ENCODE assay signal across 8 cellular contexts in the genomic region with DNA sequence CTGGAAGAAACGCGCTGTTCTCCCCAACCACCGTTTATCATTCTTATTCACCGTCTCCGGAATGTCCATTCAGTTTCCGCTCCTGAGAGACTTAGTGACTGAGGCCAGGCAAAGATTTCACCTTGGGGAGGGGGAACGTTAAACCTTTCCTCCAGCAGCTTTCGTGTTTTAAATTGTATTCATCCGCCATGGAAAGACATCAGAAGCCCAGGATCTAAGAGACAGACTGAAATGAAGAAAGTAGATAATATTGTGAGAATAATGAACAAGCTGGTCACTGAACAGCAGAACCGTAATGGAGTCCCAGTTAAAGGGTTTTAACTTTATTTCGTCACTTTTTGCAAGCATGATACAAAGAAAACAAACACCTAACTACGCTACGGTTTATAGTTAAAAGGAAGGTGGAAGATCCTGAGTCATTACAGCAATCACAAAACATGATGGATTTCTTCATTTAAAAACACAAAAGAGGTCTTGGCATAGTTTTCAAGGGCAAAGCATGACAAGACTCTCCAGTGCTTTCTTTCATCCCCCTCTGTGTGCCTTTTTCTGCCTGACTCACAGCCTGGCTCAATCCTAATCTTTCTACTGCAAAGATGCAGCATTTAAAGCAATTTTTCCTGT. TPM values are rescaled to one million over a fixed set of nuclear protein-coding genes. Genes with fewer than 3 reads are reported as not detected.
DNase-seq lines count a peak whose midpoint lies in the region; ATAC-seq and TF ChIP-seq lines count a peak whose summit lies in the region.

No MANE protein-coding gene starts in this region.

- no peak for ATAC-seq in activated CD8-positive, alpha-beta memory T cell treated with anti-CD3 and anti-CD28 coated beads, Interleukin-2, amount 10 ng/mL, durations not matched to agents 7 days and 5 days

- no peak for TF ChIP-seq CTCF in nephron progenitor cell (IDR thresholded peaks at IDR 0.05)

- peaks cover 2% of the 10 kb centered on the region for H3K36me3 Mint-ChIP-seq in activated CD8-positive, alpha-beta memory T cell treated with anti-CD3 and anti-CD28 coated beads, Interleukin-2, amount 10 ng/mL, durations not matched to agents 7 days and 5 days
- H3K36me3 Mint-ChIP-seq in nephron progenitor cell (ENCODE audit: low read depth) = peaks cover 8% of the 10 kb centered on the region

- H3K4me3 Mint-ChIP-seq in activated CD8-positive, alpha-beta memory T cell treated with anti-CD3 and anti-CD28 coated beads, Interleukin-2, amount 10 ng/mL, durations not matched to agents 7 days and 5 days = peak overlapping the region; percentile 85
- peak overlapping the region; percentile 98 for H3K4me3 Mint-ChIP-seq in nephron progenitor cell

- H3K27ac ChIP-seq in epithelial cell of prostate = peak overlapping the region; percentile 95

- H3K9me3 Mint-ChIP-seq in activated CD8-positive, alpha-beta memory T cell treated with anti-CD3 and anti-CD28 coated beads, Interleukin-2, amount 10 ng/mL, durations not matched to agents 7 days and 5 days (ENCODE audit: low read depth) = no peaks in the 10 kb centered on the region
- H3K9me3 Mint-ChIP-seq in nephron progenitor cell = peaks cover 13% of the 10 kb centered on the region

- peaks cover 49% of the 10 kb centered on the region for H3K4me1 Mint-ChIP-seq in activated CD8-positive, alpha-beta memory T cell treated with anti-CD3 and anti-CD28 coated beads, Interleukin-2, amount 10 ng/mL, durations not matched to agents 7 days and 5 days
- H3K4me1 Mint-ChIP-seq in nephron progenitor cell = peaks cover 51% of the 10 kb centered on the region

- peak overlapping the region; percentile 79 for H3K27ac Mint-ChIP-seq in activated CD8-positive, alpha-beta memory T cell treated with anti-CD3 and anti-CD28 coated beads, Interleukin-2, amount 10 ng/mL, durations not matched to agents 7 days and 5 days
- H3K27ac Mint-ChIP-seq in nephron progenitor cell = peak overlapping the region; percentile 99

- CTCF ChIA-PET in activated CD8-positive, alpha-beta memory T cell treated with anti-CD3 and anti-CD28 coated beads, Interleukin-2, amount 10 ng/mL, durations not matched to agents 7 days and 5 days (lab: Charles Lee) = interaction anchor here (1.1 to 1.7 kb wide), 3 partner anchors 59 to 883 kb away, joined by 3 to 5 read pairs (median 3); no protein-coding TSS in a partner anchor

- no peak for DNase-seq in activated CD8-positive, alpha-beta memory T cell treated with anti-CD3 and anti-CD28 coated beads, Interleukin-2, amount 10 ng/mL, durations not matched to agents 7 days and 5 days
- DNase-seq in activated CD8-positive, alpha-beta memory T cell treated with anti-CD3 and anti-CD28 coated beads, Interleukin-2, amount 50 U/mL, for 48 hours = no peak
- DNase-seq in RKO (ENCODE audit: low spot score) = peak; percentile 56
- no peak for DNase-seq in epithelial cell of prostate (ENCODE audit: low read depth, low spot score)
- DNase-seq in nephron progenitor cell = no peak
- no peak for DNase-seq in HuH-7 (ENCODE audit: low spot score)
- no peak for DNase-seq in NCI-H1417 treated with DMSO at 0.1 percent for 48 hours (lab: John Stamatoyannopoulos, UW)
- DNase-seq in activated CD8-positive, alpha-beta memory T cell treated with anti-CD3 and anti-CD28 coated beads for 24 hours = no peak

- H3K27me3 Mint-ChIP-seq in activated CD8-positive, alpha-beta memory T cell treated with anti-CD3 and anti-CD28 coated beads, Interleukin-2, amount 10 ng/mL, durations not matched to agents 7 days and 5 days = no peaks in the 10 kb centered on the region
- no peaks in the 10 kb centered on the region for H3K27me3 Mint-ChIP-seq in nephron progenitor cell (ENCODE audit: low read depth, poor library complexity)

RNA-seq across cellular contexts. Expression of gene SLC19A2, which starts 0.6 kb away (rescaled TPM):
- total RNA-seq in activated CD8-positive, alpha-beta memory T cell treated with anti-CD3 and anti-CD28 coated beads, Interleukin-2, amount 10 ng/mL, durations not matched to agents 7 days and 5 days = 1 to 10 TPM; 5.0 to 7.8 TPM

RNA-seq across cellular contexts. Expression of gene CCDC181, which starts 59.1 kb away (rescaled TPM):
- total RNA-seq in activated CD8-positive, alpha-beta memory T cell treated with anti-CD3 and anti-CD28 coated beads, Interleukin-2, amount 10 ng/mL, durations not matched to agents 7 days and 5 days = under 1 TPM in 1 of 2 experiments, not detected in 1; 0.19 TPM
